Comparison of ENCODE assay signal across 15 cellular contexts in genomic region chr12:114404451-114405198, GRCh38. TPM values are rescaled to one million over a fixed set of nuclear protein-coding genes. Genes with fewer than 3 reads are reported as not detected.
DNase-seq lines count a peak whose midpoint lies in the region; ATAC-seq and TF ChIP-seq lines count a peak whose summit lies in the region.
"Had no signal": no experiment of that assay in that cellular context is flagged by ENCODE, and none has a peak within 500 bp of the region (broad histone marks: within the 10 kb centered on the region; RNA-seq: fewer than 3 reads in every experiment).

No MANE protein-coding gene starts in this region.

- H3K36me3 ChIP-seq in A673 (ENCODE audit: insufficient read depth, low read length, poor library complexity, severe bottlenecking): no peaks in the 10 kb centered on the region
- no peaks in the 10 kb centered on the region for H3K36me3 ChIP-seq in ascending aorta
- H3K36me3 ChIP-seq in left lung: no peaks in the 10 kb centered on the region
- no peaks in the 10 kb centered on the region for H3K36me3 ChIP-seq in PC-3 (ENCODE audit: low read depth, low read length)

- CTCF ChIA-PET in A673 (lab: Charles Lee) (interaction anchor here (0.6 kb wide), 1 partner anchor 14 kb away, joined by 5 read pairs; no protein-coding TSS in a partner anchor), PC-3 (lab: Charles Lee) (no interaction called here)

- H3K4me1 ChIP-seq in A673 (ENCODE audit: insufficient read depth, low read length, poor library complexity, severe bottlenecking) (no peaks in the 10 kb centered on the region), ascending aorta (peaks cover 3 to 9% of the 10 kb centered on the region in 2 donors), left lung (peaks cover 0 to 5% of the 10 kb centered on the region in 2 donors), PC-3 (ENCODE audit: insufficient read depth, low read length) (no peaks in the 10 kb centered on the region)

- no peak overlapping the region for H3K4me2 ChIP-seq in PC-3 (ENCODE audit: low read length)

- H4K20me1 ChIP-seq in PC-3 (ENCODE audit: low read length): no peaks in the 10 kb centered on the region

- H3K9ac ChIP-seq in PC-3 (ENCODE audit: low read length): no peak overlapping the region

- TF ChIP-seq CTCF in A673 (conservative IDR thresholded peaks at IDR 0.05; ENCODE audit: low read depth, low read length): no peak
- no peak for TF ChIP-seq CTCF in GM13976 (IDR thresholded peaks at IDR 0.05; ENCODE audit: borderline replicate concordance, control extremely low read depth, extremely low read depth, insufficient read depth, missing control alignments)
- TF ChIP-seq CTCF in ascending aorta (IDR thresholded peaks at IDR 0.05): no peak
- TF ChIP-seq CTCF in left lung (IDR thresholded peaks at IDR 0.05): no peak
- no peak for TF ChIP-seq CTCF in PC-3 (conservative IDR thresholded peaks at IDR 0.05; ENCODE audit: low read depth, low read length)

- H3K9me3 ChIP-seq in A673 (ENCODE audit: low read depth, low read length, poor library complexity, severe bottlenecking): no peaks in the 10 kb centered on the region
- no peaks in the 10 kb centered on the region for H3K9me3 ChIP-seq in ascending aorta
- no peaks in the 10 kb centered on the region for H3K9me3 ChIP-seq in left lung
- no peaks in the 10 kb centered on the region for H3K9me3 ChIP-seq in PC-3 (ENCODE audit: low read length)

- H2AFZ ChIP-seq in PC-3 (ENCODE audit: low read length): no peak overlapping the region

- H3K79me2 ChIP-seq in PC-3 (ENCODE audit: low read length): no peaks in the 10 kb centered on the region

- ATAC-seq in left lung (no peak), PC-3 (no peak), HG02970 (IDR thresholded peaks at IDR 0.05; ENCODE audit: low FRiP score, unreplicated experiment) (no peak), GM19328 (IDR thresholded peaks at IDR 0.05; ENCODE audit: unreplicated experiment) (no peak)

- no peaks in the 10 kb centered on the region for H3K9me2 ChIP-seq in PC-3 (replicated peaks; ENCODE audit: low read length)

- H3K27me3 ChIP-seq in A673 (replicated peaks; ENCODE audit: insufficient read depth, low read depth, low read length, poor library complexity) (peaks cover 69% of the 10 kb centered on the region), ascending aorta (peaks cover 31% of the 10 kb centered on the region), left lung (peaks cover 73 to 100% of the 10 kb centered on the region in 2 donors), PC-3 (ENCODE audit: low read length) (peaks cover 98% of the 10 kb centered on the region)

- BruUV-seq in A673 (replicated peaks; lab: Mats Ljungman, UMichigan): no TSS peak
- BruUV-seq in PC-3 (replicated peaks; lab: Mats Ljungman, UMichigan): no TSS peak

- POLR2A ChIA-PET in A673 (lab: Charles Lee; ENCODE audit: low non-redundant PET): no interaction called here
- POLR2A ChIA-PET in PC-3 (lab: Charles Lee; ENCODE audit: unreplicated experiment): no interaction called here

- H3K27ac ChIP-seq in A673 (ENCODE audit: low read depth, low read length, poor library complexity, severe bottlenecking) (peak overlapping the region; percentile 30), ascending aorta (no peak overlapping the region), left lung (peak overlapping the region; percentile 50 to 87), PC-3 (ENCODE audit: low read length) (no peak overlapping the region)

- no peak for DNase-seq in A673 (ENCODE audit: low spot score)
- peak; percentile 24 for DNase-seq in GM13976 (ENCODE audit: low spot score)
- no peak for DNase-seq in ascending aorta (ENCODE audit: low spot score in 2 of 2)
- no peak for DNase-seq in left lung
- DNase-seq in PC-3: no peak
- no peak for DNase-seq in OCI-M2 (lab: John Stamatoyannopoulos, UW; ENCODE audit: unreplicated experiment)
- DNase-seq: activated CD4-positive, alpha-beta T cell treated with anti-CD3 and anti-CD28 coated beads, Interleukin-2, amount 50 U/mL, for 48 hours; dermis blood vessel endothelial cell; NCI-H1694 treated with DMSO at 0.1 percent for 48 hours had no signal

- H3F3A ChIP-seq in PC-3 (ENCODE audit: low read length, unreplicated experiment): no peaks in the 10 kb centered on the region

- in situ Hi-C loops in GM13976 (cut with MboI; ENCODE audit: low sequenced_read_pairs, unreplicated experiment): loop anchor here (25.0 kb wide), 1 partner anchor 942 kb away; the partner anchor contains the start of gene LHX5

- peak overlapping the region; percentile 49 for H3K4me3 ChIP-seq in A673 (ENCODE audit: low read depth, low read length, poor library complexity, severe bottlenecking)
- peak overlapping the region; percentile 34 to 48 for H3K4me3 ChIP-seq in ascending aorta
- H3K4me3 ChIP-seq in left lung: peak overlapping the region; percentile 37 to 42
- no peak overlapping the region for H3K4me3 ChIP-seq in PC-3 (ENCODE audit: low read length)

- intact Hi-C loops in A673 (cut with micrococcal nuclease; ENCODE audit: unreplicated experiment): no loop called here
- intact Hi-C loops in ascending aorta (cut with DNase I): no loop called here
- intact Hi-C loops in left lung (cut with DNase I): no loop called here
- intact Hi-C loops in PC-3 (cut with micrococcal nuclease): no loop called here

RNA-seq across cellular contexts. Expression of gene TBX5, which starts 1.3 kb away (rescaled TPM):
- 1.2 and 2.1 TPM in 2 replicates for total RNA-seq in A673 (2021)
- total RNA-seq in ascending aorta: not detected
- 10 to 100 TPM; 16.8 to 18.1 TPM for total RNA-seq in left lung
- total RNA-seq in PC-3 (2014; rRNA removed): not detected in 2 replicates
- total RNA-seq: dermis blood vessel endothelial cell; glomerular endothelial cell; liver; osteocyte; T-helper 1 cell treated with Interleukin-12 subunit alpha and Interleukin-12 subunit beta and Interleukin-4 antibody, amounts not matched to agents 30 ng/mL and 1 ng/mL, for 36 hours had no signal

Comparison
In these comparisons a context has a peak if more than half of its experiments do, and no peak if none do; other contexts are left out.
1. H3K27ac ChIP-seq: peak in A673 (single experiment) and left lung (2 of 2); none in ascending aorta (0 of 2) and PC-3 (single experiment).